In genomic region chr9:17802249-17802857, GRCh38 we compare ENCODE assay signal across 10 cellular contexts.
DNase-seq lines count a peak whose midpoint lies in the region; ATAC-seq and TF ChIP-seq lines count a peak whose summit lies in the region.
"Had no signal": no experiment of that assay in that cellular context is flagged by ENCODE, and none has a peak within 500 bp of the region (broad histone marks: within the 10 kb centered on the region; RNA-seq: fewer than 3 reads in every experiment).

No MANE protein-coding gene starts in this region.

- H3K27me3 ChIP-seq in DOHH2 (ENCODE audit: control insufficient read depth, low read length) (no peaks in the 10 kb centered on the region), right lobe of liver (no peaks in the 10 kb centered on the region)
- H3K27me3 ChIP-seq: upper lobe of left lung had no signal

- WGBS in right lobe of liver (ENCODE audit: insufficient coverage, low coverage, low lambda C conversion rate, missing lambda C conversion rate): 39% methylated on average over 3 of the region's 3 CpGs

- intact Hi-C loops in right lobe of liver (cut with DNase I): loop anchor here in 1 of 2 donors (10.0 kb wide), 2 partner anchors 268 to 412 kb away; no protein-coding TSS in a partner anchor

- no peaks in the 10 kb centered on the region for H4K20me1 ChIP-seq in DOHH2 (ENCODE audit: control insufficient read depth, insufficient read depth, low read depth, low read length)

- TF ChIP-seq CTCF in DOHH2 (IDR thresholded peaks at IDR 0.05; ENCODE audit: low read depth, low read length, poor library complexity, severe bottlenecking) (peak; percentile 65), right lobe of liver (IDR thresholded peaks at IDR 0.05) (peak; percentile 47 to 64 (median 57))

- ATAC-seq in right lobe of liver (peak in 3 of 4 donors; percentile 37 to 50 (median 46)), GM18870 (IDR thresholded peaks at IDR 0.05; ENCODE audit: unreplicated experiment) (no peak), GM21786 (IDR thresholded peaks at IDR 0.05; ENCODE audit: unreplicated experiment) (no peak), GM19467 (IDR thresholded peaks at IDR 0.05; ENCODE audit: unreplicated experiment) (no peak)
- no peak for ATAC-seq in stimulated activated naive CD8-positive, alpha-beta T cell treated with anti-CD3 and anti-CD28 coated beads, Interleukin-15, Interleukin-2, amounts not matched to agents 100 U/mL and 50 U/mL, for 24 hours
- ATAC-seq: psoas muscle had no signal

- no peaks in the 10 kb centered on the region for H3K79me2 ChIP-seq in DOHH2 (ENCODE audit: control insufficient read depth, low read length)

- H3K4me1 ChIP-seq in DOHH2 (ENCODE audit: control insufficient read depth, low read length) (no peaks in the 10 kb centered on the region), right lobe of liver (no peaks in the 10 kb centered on the region)
- H3K4me1 ChIP-seq: psoas muscle, upper lobe of left lung had no signal

- H3K4me2 ChIP-seq in DOHH2 (ENCODE audit: low read length): no peak overlapping the region

- H3K36me3 ChIP-seq in DOHH2 (ENCODE audit: control insufficient read depth, low read length) (no peaks in the 10 kb centered on the region), right lobe of liver (no peaks in the 10 kb centered on the region)
- H3K36me3 ChIP-seq: upper lobe of left lung had no signal

- no peak overlapping the region for H3K27ac ChIP-seq in DOHH2 (ENCODE audit: low read depth, low read length)
- no peak overlapping the region for H3K27ac ChIP-seq in right lobe of liver
- H3K27ac ChIP-seq: psoas muscle, upper lobe of left lung had no signal

- H3K9me3 ChIP-seq in DOHH2 (ENCODE audit: control insufficient read depth, insufficient read depth, low read length): no peaks in the 10 kb centered on the region
- H3K9me3 ChIP-seq in right lobe of liver: no peaks in the 10 kb centered on the region
- H3K9me3 ChIP-seq: psoas muscle, upper lobe of left lung had no signal

- H3K9me2 ChIP-seq in DOHH2 (replicated peaks; ENCODE audit: control insufficient read depth, low read length): no peaks in the 10 kb centered on the region

- no peaks in the 10 kb centered on the region for H3F3A ChIP-seq in DOHH2 (ENCODE audit: control insufficient read depth, insufficient read depth)

- TF ChIP-seq POLR2A in right lobe of liver (IDR thresholded peaks at IDR 0.05): no peak

- DNase-seq in KBM-7 (peak; percentile 29), astrocyte of the hippocampus (ENCODE audit: low read depth, low spot score) (peak; percentile 33), right lobe of liver (no peak)
- no peak for DNase-seq in stimulated activated naive CD8-positive, alpha-beta T cell treated with anti-CD3 and anti-CD28 coated beads, Interleukin-15, Interleukin-2, amounts not matched to agents 100 U/mL and 50 U/mL, for 24 hours
- DNase-seq: psoas muscle, upper lobe of left lung had no signal

- H3K4me3 ChIP-seq in DOHH2 (ENCODE audit: low read length) (no peak overlapping the region), right lobe of liver (no peak overlapping the region)
- H3K4me3 ChIP-seq: psoas muscle, upper lobe of left lung had no signal

- in situ Hi-C loops in KBM-7 (cut with MboI; ENCODE audit: low pct_unique_long_range_greater_than_20kb, low sequenced_read_pairs): loop anchor here (25.0 kb wide), 2 partner anchors 410 to 1235 kb away; partner anchors contain the start of genes RRAGA and SAXO1

Comparison
In these comparisons a context has a peak if more than half of its experiments do, and no peak if none do; other contexts are left out.
1. DNase-seq: peak in KBM-7 (single experiment) and astrocyte of the hippocampus (single experiment); none in right lobe of liver (0 of 3) and stimulated activated naive CD8-positive, alpha-beta T cell treated with anti-CD3 and anti-CD28 coated beads, Interleukin-15, Interleukin-2, amounts not matched to agents 100 U/mL and 50 U/mL, for 24 hours (single experiment).
2. ATAC-seq: peak in right lobe of liver (3 of 4); none in GM18870 (single experiment), GM21786 (single experiment), stimulated activated naive CD8-positive, alpha-beta T cell treated with anti-CD3 and anti-CD28 coated beads, Interleukin-15, Interleukin-2, amounts not matched to agents 100 U/mL and 50 U/mL, for 24 hours (single experiment) and GM19467 (single experiment).